In the genomic region with DNA sequence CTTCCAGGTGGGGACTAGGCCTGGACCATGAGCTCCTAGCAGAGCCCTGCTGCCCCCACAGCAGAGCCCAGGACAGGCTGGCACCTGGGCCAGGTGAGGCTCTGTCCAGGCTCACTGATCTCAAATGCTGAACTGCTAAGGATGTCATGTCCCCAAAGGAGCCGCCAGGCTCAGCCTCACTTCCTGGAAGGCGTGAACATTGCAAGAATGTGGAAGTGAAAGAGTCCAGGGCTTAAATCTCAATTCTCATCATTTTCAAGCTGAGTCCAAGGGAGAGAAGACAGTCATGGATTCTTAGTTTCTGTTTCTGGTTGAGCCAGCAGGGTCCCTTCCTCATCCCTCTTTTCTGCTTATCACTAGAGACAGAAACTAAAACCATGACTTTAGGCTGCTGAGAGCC, we compare ENCODE assay signal across 11 cellular contexts. TPM values are rescaled to one million over a fixed set of nuclear protein-coding genes. Genes with fewer than 3 reads are reported as not detected.
A peak's percentile ranks its signal among the peaks of the same experiment; 100 is the strongest.
DNase-seq lines count a peak whose midpoint lies in the region; ATAC-seq lines count a peak whose summit lies in the region.
"Had no signal": no experiment of that assay in that cellular context is flagged by ENCODE, and none has a peak within 500 bp of the region (broad histone marks: within the 10 kb centered on the region; RNA-seq: fewer than 3 reads in every experiment).

No MANE protein-coding gene starts in this region.

- no peak overlapping the region for H3K4me3 ChIP-seq in neuronal stem cell (ENCODE audit: low read length in 2 of 2)
- H3K4me3 ChIP-seq: dorsolateral prefrontal cortex had no signal

- no peak overlapping the region for H3K4ac ChIP-seq in neuronal stem cell (ENCODE audit: low read length)

- no peak overlapping the region for H3K18ac ChIP-seq in neuronal stem cell (ENCODE audit: low read length)

- no peak overlapping the region for H2BK5ac ChIP-seq in neuronal stem cell (ENCODE audit: low read length)

- no peaks in the 10 kb centered on the region for H3K36me3 Mint-ChIP-seq in activated T-helper 17 cell treated with anti-CD3 and anti-CD28 coated beads, Interleukin-2, amount 50 U/mL, for 72 hours (ENCODE audit: low read depth)

- WGBS in neuronal stem cell (ENCODE audit: extremely low coverage in 2 of 2, insufficient read length in 2 of 2, insufficient replicate concordance in 1 of 2), 2 donors: no CpG with 5 or more reads among the region's 2 CpGs

- H3K4me2 ChIP-seq in neuronal stem cell (ENCODE audit: insufficient read depth, low read length, poor library complexity, severe bottlenecking): no peak overlapping the region

- peak; percentile 48 for ATAC-seq in GM18868 (IDR thresholded peaks at IDR 0.05; ENCODE audit: unreplicated experiment)
- ATAC-seq in HG03159 (IDR thresholded peaks at IDR 0.05; ENCODE audit: unreplicated experiment): peak; percentile 81
- peak; percentile 70 for ATAC-seq in activated T-helper 17 cell treated with anti-CD3 and anti-CD28 coated beads, Interleukin-2, amount 50 U/mL, for 72 hours (replicated peaks)
- no peak for ATAC-seq in HG02759 (IDR thresholded peaks at IDR 0.05; ENCODE audit: unreplicated experiment)

- peaks cover 0 to 12% of the 10 kb centered on the region in 2 donors for H3K4me1 ChIP-seq in neuronal stem cell (ENCODE audit: control insufficient read depth in 2 of 2, insufficient read depth in 1 of 2, low read depth in 1 of 2, low read length in 2 of 2)

- H2BK15ac ChIP-seq in neuronal stem cell (ENCODE audit: low read length): no peak overlapping the region

- no peaks in the 10 kb centered on the region for H3K27me3 Mint-ChIP-seq in activated T-helper 17 cell treated with anti-CD3 and anti-CD28 coated beads, Interleukin-2, amount 50 U/mL, for 72 hours

- peak overlapping the region; percentile 90 for H3K27ac Mint-ChIP-seq in activated T-helper 17 cell treated with anti-CD3 and anti-CD28 coated beads, Interleukin-2, amount 50 U/mL, for 72 hours
- H3K27ac Mint-ChIP-seq: H9 had no signal

- no peak overlapping the region for H3K23ac ChIP-seq in neuronal stem cell (ENCODE audit: low read depth, low read length, poor library complexity)

- intact Hi-C loops in posterior vena cava (cut with DNase I): no loop called here

- DNase-seq in posterior vena cava (ENCODE audit: low spot score): peak; percentile 81
- DNase-seq in NCI-H1048 (lab: John Stamatoyannopoulos, UW): no peak
- DNase-seq in neuronal stem cell (ENCODE audit: low spot score): no peak
- DNase-seq in NCI-H2196 (lab: John Stamatoyannopoulos, UW; ENCODE audit: unreplicated experiment): no peak
- DNase-seq: H9 had no signal

- H3K4me1 Mint-ChIP-seq in activated T-helper 17 cell treated with anti-CD3 and anti-CD28 coated beads, Interleukin-2, amount 50 U/mL, for 72 hours: peaks cover 14% of the 10 kb centered on the region

- H3K79me1 ChIP-seq in neuronal stem cell (ENCODE audit: low read depth, low read length): peaks cover 4% of the 10 kb centered on the region

- H3K36me3 ChIP-seq in neuronal stem cell (replicated peaks in 1 of 2; ENCODE audit: control insufficient read depth in 2 of 2, insufficient read depth in 2 of 2, low read length in 2 of 2): no peaks in the 10 kb centered on the region

- no peak overlapping the region for H2AK5ac ChIP-seq in neuronal stem cell (ENCODE audit: low read depth, low read length)

- H2AFZ ChIP-seq in neuronal stem cell (ENCODE audit: low read length): no peak overlapping the region

- H4K8ac ChIP-seq in neuronal stem cell (ENCODE audit: low read depth, low read length): no peak overlapping the region

- H3K9me3 Mint-ChIP-seq in activated T-helper 17 cell treated with anti-CD3 and anti-CD28 coated beads, Interleukin-2, amount 50 U/mL, for 72 hours: no peaks in the 10 kb centered on the region
- H3K9me3 Mint-ChIP-seq: H9 had no signal

- no peak overlapping the region for H4K91ac ChIP-seq in neuronal stem cell (ENCODE audit: low read depth, low read length, poor library complexity)

- H3K27ac ChIP-seq in neuronal stem cell (replicated peaks; ENCODE audit: low read length): no peak overlapping the region

- no peak overlapping the region for H3K14ac ChIP-seq in neuronal stem cell (ENCODE audit: low read length)

- H2BK12ac ChIP-seq in neuronal stem cell (ENCODE audit: low read length): no peak overlapping the region

- no peak overlapping the region for H3K9ac ChIP-seq in neuronal stem cell (ENCODE audit: low read depth, low read length, poor library complexity)

- peaks cover 24 to 74% (median 41%) of the 10 kb centered on the region in 3 experiments for H3K27me3 ChIP-seq in neuronal stem cell (ENCODE audit: control insufficient read depth in 3 of 3, insufficient read depth in 3 of 3, low read depth in 1 of 3, low read length in 3 of 3)

- H2BK120ac ChIP-seq in neuronal stem cell (ENCODE audit: low read depth, low read length): no peak overlapping the region

- no peaks in the 10 kb centered on the region for H3K9me3 ChIP-seq in neuronal stem cell (replicated peaks in 1 of 2; ENCODE audit: control insufficient read depth in 2 of 2, insufficient read depth in 1 of 2, low read depth in 1 of 2, low read length in 2 of 2)

- H3K4me3 Mint-ChIP-seq in activated T-helper 17 cell treated with anti-CD3 and anti-CD28 coated beads, Interleukin-2, amount 50 U/mL, for 72 hours: peak overlapping the region; percentile 80
- H3K4me3 Mint-ChIP-seq: H9 had no signal

RNA-seq across cellular contexts. Expression of a gene that starts 5.0 kb away (rescaled TPM):
- 1 to 10 TPM; 1.2 to 5.1 TPM for total RNA-seq in activated T-helper 17 cell treated with anti-CD3 and anti-CD28 coated beads, Interleukin-2, amount 50 U/mL, for 72 hours
- under 1 TPM; 0.43 to 0.69 TPM for total RNA-seq in posterior vena cava
- 0.07 TPM for polyA plus RNA-seq in neuronal stem cell (2013, experiment 1 of 2)
- polyA plus RNA-seq in neuronal stem cell (2013, experiment 2 of 2): 0.06 TPM
- polyA plus RNA-seq: neural cell had no signal

RNA-seq across cellular contexts. Expression of a gene that starts 36.3 kb away (rescaled TPM):
- total RNA-seq in activated T-helper 17 cell treated with anti-CD3 and anti-CD28 coated beads, Interleukin-2, amount 50 U/mL, for 72 hours: 10 to 100 TPM in 1 of 2 donors, 1 to 10 TPM in 1; 8.4 to 24.6 TPM
- 1 to 10 TPM; 1.3 to 1.8 TPM for total RNA-seq in posterior vena cava
- not detected for polyA plus RNA-seq in neuronal stem cell (2013, experiment 1 of 2)
- not detected for polyA plus RNA-seq in neuronal stem cell (2013, experiment 2 of 2)
- total RNA-seq: H9 had no signal
- polyA plus RNA-seq: neural cell had no signal

RNA-seq across cellular contexts. Expression of a gene that starts 36.4 kb away (rescaled TPM):
- 10 to 100 TPM in 1 of 2 donors, 1 to 10 TPM in 1; 8.1 to 14.8 TPM for total RNA-seq in activated T-helper 17 cell treated with anti-CD3 and anti-CD28 coated beads, Interleukin-2, amount 50 U/mL, for 72 hours
- total RNA-seq in posterior vena cava: 1 to 10 TPM in 1 of 2 donors, under 1 TPM in 1; 0.76 to 3.6 TPM
- polyA plus RNA-seq in neuronal stem cell (2013, experiment 1 of 2): not detected
- polyA plus RNA-seq in neuronal stem cell (2013, experiment 2 of 2): 0.01 TPM
- total RNA-seq: H9 had no signal
- polyA plus RNA-seq: neural cell had no signal
